ENCODE assay signal across 10 cellular contexts in genomic region chr1:16076003-16076870, GRCh38. TPM values are rescaled to one million over a fixed set of nuclear protein-coding genes. Genes with fewer than 3 reads are reported as not detected.
DNase-seq lines count a peak whose midpoint lies in the region; ATAC-seq and TF ChIP-seq lines count a peak whose summit lies in the region.
"Had no signal": no experiment of that assay in that cellular context is flagged by ENCODE, and none has a peak within 500 bp of the region (broad histone marks: within the 10 kb centered on the region; RNA-seq: fewer than 3 reads in every experiment).

No MANE protein-coding gene starts in this region.

- peaks cover 31% of the 10 kb centered on the region for H3K27me3 Mint-ChIP-seq in stimulated activated naive CD8-positive, alpha-beta T cell treated with anti-CD3 and anti-CD28 coated beads, Interleukin-15, amount 100 ng/mL, for 72 hours
- peaks cover 23% of the 10 kb centered on the region for H3K27me3 Mint-ChIP-seq in activated T-cell treated with anti-CD3 and anti-CD28 coated beads, Interleukin-2, amount 50 U/mL, for 24 hours

- peak; percentile 75 for DNase-seq in AG04450 (ENCODE audit: low read depth, low spot score)
- peak; percentile 89 for DNase-seq in HPDE6-E6E7 (ENCODE audit: extremely low spot score)
- peak; percentile 89 for DNase-seq in astrocyte of the spinal cord (ENCODE audit: low read depth, low spot score)
- DNase-seq in kidney glomerular epithelial cell (lab: John Stamatoyannopoulos, UW) = peak; percentile 32
- DNase-seq in stimulated activated naive CD8-positive, alpha-beta T cell treated with anti-CD3 and anti-CD28 coated beads, Interleukin-15, amount 100 ng/mL, for 72 hours = no peak
- no peak for DNase-seq in activated T-cell treated with anti-CD3 and anti-CD28 coated beads, Interleukin-2, amount 50 U/mL, for 24 hours
- DNase-seq: activated effector memory CD4-positive, alpha-beta T cell treated with Interleukin-2 at 50 U/mL for 16 hours; T-helper 9 cell had no signal

- H3K27ac ChIP-seq in AG04450 (ENCODE audit: low read depth, low read length) = peak overlapping the region; percentile 73

- in situ Hi-C loops in astrocyte of the spinal cord (cut with HindIII; ENCODE audit: low sequenced_read_pairs) = no loop called here

- H3K4me3 ChIP-seq in AG04450 (ENCODE audit: low read depth, low read length) = no peak overlapping the region
- no peak overlapping the region for H3K4me3 ChIP-seq in astrocyte of the spinal cord (ENCODE audit: low read depth, low read length)

- H3K36me3 Mint-ChIP-seq in activated T-cell treated with anti-CD3 and anti-CD28 coated beads, Interleukin-2, amount 50 U/mL, for 24 hours (ENCODE audit: low read depth) = no peaks in the 10 kb centered on the region

- ATAC-seq in HG03457 (IDR thresholded peaks at IDR 0.05; ENCODE audit: unreplicated experiment) (no peak), GM18505 (IDR thresholded peaks at IDR 0.05; ENCODE audit: unreplicated experiment) (no peak)
- no peak for ATAC-seq in stimulated activated naive CD8-positive, alpha-beta T cell treated with anti-CD3 and anti-CD28 coated beads, Interleukin-15, amount 100 ng/mL, for 72 hours

- H3K4me1 Mint-ChIP-seq in stimulated activated naive CD8-positive, alpha-beta T cell treated with anti-CD3 and anti-CD28 coated beads, Interleukin-15, amount 100 ng/mL, for 72 hours = peaks cover 17% of the 10 kb centered on the region
- H3K4me1 Mint-ChIP-seq in activated T-cell treated with anti-CD3 and anti-CD28 coated beads, Interleukin-2, amount 50 U/mL, for 24 hours (ENCODE audit: low read depth) = peaks cover 13% of the 10 kb centered on the region

- H3K27ac Mint-ChIP-seq in stimulated activated naive CD8-positive, alpha-beta T cell treated with anti-CD3 and anti-CD28 coated beads, Interleukin-15, amount 100 ng/mL, for 72 hours = no peak overlapping the region
- no peak overlapping the region for H3K27ac Mint-ChIP-seq in activated T-cell treated with anti-CD3 and anti-CD28 coated beads, Interleukin-2, amount 50 U/mL, for 24 hours

- no peaks in the 10 kb centered on the region; the same call in 1 of the 2 replicates for H3K9me3 ChIP-seq in AG04450 (ENCODE audit: control insufficient read depth, insufficient read depth, low read length)

- no peak for TF ChIP-seq POLR2A in GM18505 (IDR thresholded peaks at IDR 0.05; ENCODE audit: borderline replicate concordance, extremely low read depth, insufficient read depth, insufficient read length)

- TF ChIP-seq CTCF in AG04450 (IDR thresholded peaks at IDR 0.05; ENCODE audit: low read depth, low read length) (no peak), astrocyte of the spinal cord (IDR thresholded peaks at IDR 0.05; ENCODE audit: low read depth, low read length) (no peak)

- H3K27me3 ChIP-seq in AG04450 (ENCODE audit: control insufficient read depth, insufficient read depth, low read length) = peaks cover 5% of the 10 kb centered on the region

- CTCF ChIA-PET in AG04450 (lab: Charles Lee) = interaction anchor here (0.7 to 14.4 kb wide), 3 partner anchors 110 to 284 kb away, joined by 3 to 407 read pairs (median 16); no protein-coding TSS in a partner anchor

- no peak overlapping the region for H3K4me3 Mint-ChIP-seq in stimulated activated naive CD8-positive, alpha-beta T cell treated with anti-CD3 and anti-CD28 coated beads, Interleukin-15, amount 100 ng/mL, for 72 hours
- no peak overlapping the region for H3K4me3 Mint-ChIP-seq in activated T-cell treated with anti-CD3 and anti-CD28 coated beads, Interleukin-2, amount 50 U/mL, for 24 hours

- H3K9me3 Mint-ChIP-seq in stimulated activated naive CD8-positive, alpha-beta T cell treated with anti-CD3 and anti-CD28 coated beads, Interleukin-15, amount 100 ng/mL, for 72 hours = no peaks in the 10 kb centered on the region
- H3K9me3 Mint-ChIP-seq in activated T-cell treated with anti-CD3 and anti-CD28 coated beads, Interleukin-2, amount 50 U/mL, for 24 hours = no peaks in the 10 kb centered on the region

- POLR2A ChIA-PET in AG04450 (lab: Yijun Ruan, JAX) = interaction anchor here (0.8 kb wide), 1 partner anchor 111 kb away, joined by 3 read pairs; no protein-coding TSS in a partner anchor

RNA-seq across cellular contexts. Expression of gene FAM131C, which starts 2.8 kb away (rescaled TPM):
- 0.20 and 0.32 TPM in 2 replicates for polyA plus RNA-seq in AG04450 (2011; rRNA removed)
- polyA minus RNA-seq in AG04450 (2011; rRNA and poly(A)+ RNA removed) = 0.22 and 0.64 TPM in 2 replicates

RNA-seq across cellular contexts. Expression of gene CLCNKB, which starts 32.7 kb away (rescaled TPM):
- polyA plus RNA-seq in AG04450 (2011; rRNA removed) = 0.17 and 0.21 TPM in 2 replicates
- polyA minus RNA-seq in AG04450 (2011; rRNA and poly(A)+ RNA removed) = not detected in 2 replicates

RNA-seq across cellular contexts. Expression of gene CLCNKA, which starts 54.4 kb away (rescaled TPM):
- polyA plus RNA-seq in AG04450 (2011; rRNA removed) = not detected in 2 replicates
- polyA minus RNA-seq in AG04450 (2011; rRNA and poly(A)+ RNA removed) = 0.17 TPM in 1 of 2 replicates, not detected in the other

RNA-seq across cellular contexts. Expression of gene HSPB7, which starts 58.4 kb away (rescaled TPM):
- polyA plus RNA-seq in AG04450 (2011; rRNA removed) = 3.5 and 5.5 TPM in 2 replicates
- 3.0 and 4.3 TPM in 2 replicates for polyA minus RNA-seq in AG04450 (2011; rRNA and poly(A)+ RNA removed)

Comparison
In these comparisons a context has a peak if more than half of its experiments do, and no peak if none do; other contexts are left out.
1. DNase-seq: peak in AG04450 (single experiment), HPDE6-E6E7 (single experiment), astrocyte of the spinal cord (single experiment) and kidney glomerular epithelial cell (single experiment); none in stimulated activated naive CD8-positive, alpha-beta T cell treated with anti-CD3 and anti-CD28 coated beads, Interleukin-15, amount 100 ng/mL, for 72 hours (0 of 2) and activated T-cell treated with anti-CD3 and anti-CD28 coated beads, Interleukin-2, amount 50 U/mL, for 24 hours (single experiment).